10 cellular contexts compared by ENCODE assay signal in genomic region chr5:107869459-107870115, GRCh38.
DNase-seq lines count a peak whose midpoint lies in the region; ATAC-seq and TF ChIP-seq lines count a peak whose summit lies in the region.
"Had no signal": no experiment of that assay in that cellular context is flagged by ENCODE, and none has a peak within 500 bp of the region (broad histone marks: within the 10 kb centered on the region; RNA-seq: fewer than 3 reads in every experiment).

No MANE protein-coding gene starts in this region.

- no peak overlapping the region for H2AFZ ChIP-seq in Karpas-422 (ENCODE audit: low read length)

- DNase-seq in COLO829 (ENCODE audit: low spot score) (peak; percentile 18), NCI-H146 (lab: John Stamatoyannopoulos, UW) (peak; percentile 11), dedifferentiated amniotic fluid mesenchymal stem cell (ENCODE audit: extremely low spot score) (peak; percentile 63), mucosa of descending colon (no peak), Karpas-422 (no peak), CD1c-positive myeloid dendritic cell (ENCODE audit: extremely low spot score) (no peak)
- DNase-seq in stimulated activated CD4-positive, alpha-beta T cell treated with anti-CD3 and anti-CD28 coated beads, Interleukin-4, amount 100 ng/mL, for 4 hours = no peak
- DNase-seq: NCI-H774 had no signal

- H3K4me2 ChIP-seq in Karpas-422 (ENCODE audit: low read depth, low read length, poor library complexity, severe bottlenecking) = no peak overlapping the region

- intact Hi-C loops in mucosa of descending colon (cut with DNase I, micrococcal nuclease) = no loop called here

- H3K27me3 ChIP-seq in Karpas-422 (ENCODE audit: low read length) = no peaks in the 10 kb centered on the region

- H3K4me3 ChIP-seq in mucosa of descending colon (no peak overlapping the region), Karpas-422 (ENCODE audit: low read length) (no peak overlapping the region)
- H3K4me3 ChIP-seq: thoracic aorta had no signal

- no peaks in the 10 kb centered on the region for H3K9me2 ChIP-seq in Karpas-422 (replicated peaks; ENCODE audit: insufficient read depth, low read length)

- ATAC-seq in mucosa of descending colon = peak; percentile 97
- ATAC-seq in HG02852 (IDR thresholded peaks at IDR 0.05; ENCODE audit: unreplicated experiment) = no peak

- no peak overlapping the region for H3K27ac ChIP-seq in Karpas-422 (ENCODE audit: low read length)
- H3K27ac ChIP-seq: thoracic aorta had no signal

- no peaks in the 10 kb centered on the region for H3K79me2 ChIP-seq in Karpas-422 (ENCODE audit: low read length)

- no peaks in the 10 kb centered on the region for H3K36me3 ChIP-seq in mucosa of descending colon (ENCODE audit: low read depth)
- no peaks in the 10 kb centered on the region for H3K36me3 ChIP-seq in Karpas-422 (ENCODE audit: insufficient read depth, low read length)
- H3K36me3 ChIP-seq: thoracic aorta had no signal

- TF ChIP-seq CTCF in mucosa of descending colon (IDR thresholded peaks at IDR 0.05) = no peak

- no peaks in the 10 kb centered on the region for H3K9me3 ChIP-seq in mucosa of descending colon
- no peaks in the 10 kb centered on the region for H3K9me3 ChIP-seq in Karpas-422 (ENCODE audit: low read length)
- H3K9me3 ChIP-seq: thoracic aorta had no signal

- H3K9ac ChIP-seq in Karpas-422 (ENCODE audit: low read length) = no peak overlapping the region

- H4K20me1 ChIP-seq in Karpas-422 (ENCODE audit: insufficient read depth, low read depth, low read length) = no peaks in the 10 kb centered on the region

- H3K4me1 ChIP-seq in mucosa of descending colon (ENCODE audit: low read depth) (peaks cover 6% of the 10 kb centered on the region), Karpas-422 (ENCODE audit: low read length) (0 out of 2 replicates have a peak, but pooled peaks cover 3% of the 10 kb centered on the region)

Comparison
In these comparisons a context has a peak if more than half of its experiments do, and no peak if none do; other contexts are left out.
1. DNase-seq: peak in COLO829 (single experiment), NCI-H146 (single experiment) and dedifferentiated amniotic fluid mesenchymal stem cell (single experiment); none in mucosa of descending colon (0 of 3), Karpas-422 (single experiment), CD1c-positive myeloid dendritic cell (single experiment) and stimulated activated CD4-positive, alpha-beta T cell treated with anti-CD3 and anti-CD28 coated beads, Interleukin-4, amount 100 ng/mL, for 4 hours (0 of 2).